ENCODE assay signal across 9 cellular contexts in the genomic region with DNA sequence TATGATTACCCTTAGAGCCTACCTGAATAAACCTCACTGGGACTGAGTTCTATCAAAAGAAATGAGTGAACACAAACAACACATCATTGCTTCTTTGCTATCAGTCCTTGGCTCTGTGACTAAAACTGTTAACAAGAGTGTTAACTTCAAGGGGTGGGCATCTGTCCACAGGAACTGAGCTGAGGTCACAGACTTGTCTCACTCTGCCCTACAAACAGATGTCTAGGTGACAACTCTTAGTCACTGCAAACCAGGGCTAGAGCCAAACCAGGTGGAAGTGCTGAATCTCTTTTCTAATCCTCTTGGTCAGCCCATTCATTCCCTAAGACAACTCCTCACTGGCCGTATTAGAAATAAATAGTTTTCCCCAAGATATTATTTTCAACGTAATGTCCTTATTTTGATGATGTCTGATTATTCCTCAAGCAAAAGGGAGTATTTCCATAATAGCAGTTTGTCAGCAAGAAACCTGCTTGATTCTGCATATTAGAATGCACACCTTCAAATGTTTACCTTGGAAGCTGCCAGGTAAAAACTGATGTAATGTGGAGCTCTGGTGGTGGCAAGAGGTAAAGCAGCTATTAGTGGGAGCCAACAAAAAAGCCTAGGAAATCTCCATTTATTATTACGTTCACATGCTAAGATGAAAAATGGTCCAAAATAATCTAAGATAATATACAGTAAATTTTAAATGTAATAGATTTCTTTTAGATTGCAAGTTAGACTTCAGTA. TPM values are rescaled to one million over a fixed set of nuclear protein-coding genes. Genes with fewer than 3 reads are reported as not detected.
DNase-seq lines count a peak whose midpoint lies in the region; ATAC-seq, FAIRE-seq and TF ChIP-seq lines count a peak whose summit lies in the region.
"Had no signal": no experiment of that assay in that cellular context is flagged by ENCODE, and none has a peak within 500 bp of the region (broad histone marks: within the 10 kb centered on the region; RNA-seq: fewer than 3 reads in every experiment).

No MANE protein-coding gene starts in this region.

- H3K4me3 ChIP-seq in K562: no peak overlapping the region

- H3K9me3 ChIP-seq in K562 (replicated peaks; ENCODE audit: control insufficient read depth, insufficient read depth, low read depth, low read length) (peaks cover 4% of the 10 kb centered on the region; the same call in 1 of the 2 replicates), T-helper 17 cell (ENCODE audit: control insufficient read depth, low read length, poor library complexity, severe bottlenecking) (no peaks in the 10 kb centered on the region)

- ATAC-seq in HG02884 (IDR thresholded peaks at IDR 0.05; ENCODE audit: unreplicated experiment): peak; percentile 37
- ATAC-seq in K562: peak; percentile 73
- ATAC-seq in HG02588 (IDR thresholded peaks at IDR 0.05; ENCODE audit: unreplicated experiment): no peak
- ATAC-seq in T-helper 17 cell: no peak

- no peak for TF ChIP-seq POLR2A in K562 (conservative IDR thresholded peaks at IDR 0.05)

- H3K27ac Mint-ChIP-seq in nephron (no peak overlapping the region), T-helper 17 cell (no peak overlapping the region)

- H3K4me1 ChIP-seq in K562 (replicated peaks in 1 of 2; ENCODE audit: control insufficient read depth in 2 of 2, insufficient read depth in 2 of 2, low read length in 2 of 2): no peaks in the 10 kb centered on the region; a peak in 1 of 5 replicates

- in situ Hi-C loops in K562 (cut with MboI): no loop called here

- POLR2A ChIA-PET in K562 (lab: Yijun Ruan, JAX): interaction anchor here (0.6 kb wide), 1 partner anchor 412 kb away, joined by 3 read pairs; no protein-coding TSS in a partner anchor

- CTCF ChIA-PET in K562 (lab: Yijun Ruan, JAX; ENCODE audit: low intra/inter-chr PET ratio): interaction anchor here (2.1 kb wide), 1 partner anchor 464 kb away, joined by 13 read pairs; no protein-coding TSS in a partner anchor

- peak; percentile 62 to 77 (median 64) for TF ChIP-seq CTCF in K562 (IDR thresholded peaks at IDR 0.05 in 2 of 3, conservative IDR thresholded peaks at IDR 0.05 in 1 of 3; ENCODE audit: insufficient read depth in 2 of 3, low read depth in 1 of 3, low read length in 3 of 3)
- peak; percentile 67 to 70 (median 68) for TF ChIP-seq CTCF in nephron (IDR thresholded peaks at IDR 0.05; ENCODE audit: unreplicated experiment in 3 of 3)

- H3K4me3 Mint-ChIP-seq in nephron: peak overlapping the region in 1 of 3 experiments; percentile 26
- H3K4me3 Mint-ChIP-seq in T-helper 17 cell: no peak overlapping the region

- peaks cover 10% of the 10 kb centered on the region for H3K27me3 Mint-ChIP-seq in nephron (ENCODE audit: low read depth)
- peaks cover 53% of the 10 kb centered on the region for H3K27me3 Mint-ChIP-seq in T-helper 17 cell

- H3K9ac ChIP-seq in K562 (ENCODE audit: insufficient read depth in 1 of 2, low read depth in 2 of 2, low read length in 2 of 2): no peak overlapping the region

- no peak overlapping the region for H3K27ac ChIP-seq in K562 (ENCODE audit: extremely low read depth, low read depth, low read length)

- peak; percentile 2 for DNase-seq in Daoy (ENCODE audit: low read depth)
- DNase-seq in K562 (ENCODE audit: extremely low read depth in 1 of 4, low spot score in 3 of 4): peak; percentile 21 to 36 (median 30)
- no peak for DNase-seq in amygdala (lab: John Stamatoyannopoulos, UW)
- no peak for DNase-seq in HuH-7.5 (ENCODE audit: low spot score)
- DNase-seq in T-helper 17 cell: no peak

- peaks cover 28% of the 10 kb centered on the region for H3K4me1 Mint-ChIP-seq in nephron
- peaks cover 16% of the 10 kb centered on the region for H3K4me1 Mint-ChIP-seq in T-helper 17 cell

- H3K9me3 Mint-ChIP-seq in nephron: no peaks in the 10 kb centered on the region

- no peaks in the 10 kb centered on the region for H3K9me1 ChIP-seq in K562 (ENCODE audit: control insufficient read depth, insufficient read depth, low read length)

- no TSS peak for BruUV-seq in K562 (replicated peaks; lab: Mats Ljungman, UMichigan)

- no peak for TF ChIP-seq EP300 in K562 (IDR thresholded peaks at IDR 0.05; ENCODE audit: low read length)

- no peak overlapping the region for H3K4me2 ChIP-seq in K562 (ENCODE audit: insufficient read depth, low read length)

- H3K79me2 ChIP-seq in K562 (ENCODE audit: control insufficient read depth, insufficient read depth, low read length): no peaks in the 10 kb centered on the region

- H3K36me3 ChIP-seq in K562 (ENCODE audit: control insufficient read depth, insufficient read depth, low read length): no peaks in the 10 kb centered on the region

- intact Hi-C loops in K562 (cut with micrococcal nuclease): loop anchor here (1.0 to 10.0 kb wide), 5 partner anchors 109 to 614 kb away; no protein-coding TSS in a partner anchor

- 0 out of 2 replicates have a peak overlapping the region, but pooled peaks have one; percentile 33 for H2AFZ ChIP-seq in K562 (ENCODE audit: low read depth, low read length)

- no peaks in the 10 kb centered on the region for H3K27me3 ChIP-seq in K562 (ENCODE audit: control insufficient read depth in 2 of 2, insufficient read depth in 2 of 2, low read length in 2 of 2)

- 38% methylated on average over 3 of the region's 3 CpGs for WGBS in K562 (ENCODE audit: insufficient coverage, low coverage, missing lambda C conversion rate)

- no peaks in the 10 kb centered on the region for H4K20me1 ChIP-seq in K562 (replicated peaks; ENCODE audit: control insufficient read depth, insufficient read depth, low read length)

- peak; percentile 83 for FAIRE-seq in K562 (lab: Jason Lieb, UNC)

- H3K36me3 Mint-ChIP-seq in nephron (ENCODE audit: low read depth): peaks cover 13% of the 10 kb centered on the region
- H3K36me3 Mint-ChIP-seq in T-helper 17 cell (ENCODE audit: low read depth): peaks cover 3% of the 10 kb centered on the region

- peak; percentile 65 to 84 for TF ChIP-seq RAD21 in K562 (CRISPR knock-in tag; conservative IDR thresholded peaks at IDR 0.05 in 1 of 2, IDR thresholded peaks at IDR 0.05 in 1 of 2)

TF ChIP-seq in K562, 482 proteins besides CTCF, POLR2A, EP300 and RAD21 (continues in another document):
- TF ChIP-seq, protein P1, sequence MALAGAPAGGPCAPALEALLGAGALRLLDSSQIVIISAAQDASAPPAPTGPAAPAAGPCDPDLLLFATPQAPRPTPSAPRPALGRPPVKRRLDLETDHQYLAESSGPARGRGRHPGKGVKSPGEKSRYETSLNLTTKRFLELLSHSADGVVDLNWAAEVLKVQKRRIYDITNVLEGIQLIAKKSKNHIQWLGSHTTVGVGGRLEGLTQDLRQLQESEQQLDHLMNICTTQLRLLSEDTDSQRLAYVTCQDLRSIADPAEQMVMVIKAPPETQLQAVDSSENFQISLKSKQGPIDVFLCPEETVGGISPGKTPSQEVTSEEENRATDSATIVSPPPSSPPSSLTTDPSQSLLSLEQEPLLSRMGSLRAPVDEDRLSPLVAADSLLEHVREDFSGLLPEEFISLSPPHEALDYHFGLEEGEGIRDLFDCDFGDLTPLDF (CRISPR knock-in tag; IDR thresholded peaks at IDR 0.05): no peak
- TF ChIP-seq MIER1 (IDR thresholded peaks at IDR 0.05; ENCODE audit: low read depth) (no peak), SMC3 (conservative IDR thresholded peaks at IDR 0.05; ENCODE audit: insufficient read depth, low read depth, low read length) (peak; percentile 60), POLR3G (IDR thresholded peaks at IDR 0.05; ENCODE audit: extremely low read depth, insufficient read length, insufficient replicate concordance) (no peak), L3MBTL2 (IDR thresholded peaks at IDR 0.05) (no peak)

RNA-seq across cellular contexts. Expression of a gene that starts 4.0 kb away (rescaled TPM):
- total RNA-seq in Daoy (2014; rRNA removed; shearing (Covaris generic)): 0.33 and 0.74 TPM in 2 replicates
- total RNA-seq in K562 (2011; cell fraction: chromatin; rRNA removed; ENCODE audit: low replicate concordance): 0.07 and 0.42 TPM in 2 replicates
- total RNA-seq in K562 (2011; cell fraction: nucleolus; rRNA removed): 0.13 TPM in 1 of 2 replicates, not detected in the other
- total RNA-seq in K562 (2011; cell fraction: nucleoplasm; rRNA removed): 0.22 TPM in 1 of 2 replicates, not detected in the other
- 0.20 and 0.27 TPM in 2 replicates for total RNA-seq in K562 (2014; rRNA removed)
- 0.48 and 0.51 TPM in 2 replicates for total RNA-seq in K562 (2014; rRNA removed; fragmentation: Illumina TruSeq; extraction: Trizol)
- total RNA-seq in K562 (2015; rRNA removed; fragmentation: Illumina TruSeq; extraction: Trizol): 0.23 and 0.43 TPM in 2 replicates
- 0.40 and 0.58 TPM in 2 replicates for total RNA-seq in K562 (2021)
- polyA plus RNA-seq in K562 (2011; rRNA removed): 0.03 and 0.09 TPM in 2 replicates
- 0.03 TPM in 1 of 2 replicates, not detected in the other for polyA plus RNA-seq in K562 (2011; cell fraction: cytosol; rRNA removed)
- polyA plus RNA-seq in K562 (2011; cell fraction: nucleus; rRNA removed): 0.07 and 0.20 TPM in 2 replicates
- 0.22 and 0.47 TPM in 2 replicates for polyA plus RNA-seq in K562 (2012)
- 0.29 and 0.62 TPM in 2 replicates for polyA plus RNA-seq in K562 (2014; fragmentation: Illumina TruSeq; extraction: Trizol)
- polyA plus RNA-seq in K562 (2014; fragmentation: Nextera tagmentation; extraction: Ambion mirVana): under 1 TPM; 0.07 to 0.17 TPM
- 0.07 and 0.15 TPM in 2 replicates for polyA plus RNA-seq in K562 (2014; rRNA removed)
- polyA minus RNA-seq in K562 (2011; rRNA and poly(A)+ RNA removed): 0.04 and 0.21 TPM in 2 replicates
- 0.19 and 0.46 TPM in 2 replicates for polyA minus RNA-seq in K562 (2011; cell fraction: cytosol; rRNA and poly(A)+ RNA removed)
- 0.13 and 0.56 TPM in 2 replicates for polyA minus RNA-seq in K562 (2011; cell fraction: nucleus; rRNA and poly(A)+ RNA removed)
- under 1 TPM in 1 of 2 donors, not detected in 1; 0.47 TPM for total RNA-seq in T-helper 17 cell
- total RNA-seq: activated CD8-positive, alpha-beta memory T cell treated with anti-CD3 and anti-CD28 coated beads for 36 hours had no signal

Comparison
In these comparisons a context has a peak if more than half of its experiments do, and no peak if none do; other contexts are left out.
1. DNase-seq: peak in Daoy (single experiment) and K562 (4 of 4); none in amygdala (0 of 56), HuH-7.5 (single experiment) and T-helper 17 cell (0 of 3).
2. ATAC-seq: peak in HG02884 (single experiment) and K562 (single experiment); none in HG02588 (single experiment) and T-helper 17 cell (single experiment).